21 cellular contexts compared by ENCODE assay signal in the genomic region with DNA sequence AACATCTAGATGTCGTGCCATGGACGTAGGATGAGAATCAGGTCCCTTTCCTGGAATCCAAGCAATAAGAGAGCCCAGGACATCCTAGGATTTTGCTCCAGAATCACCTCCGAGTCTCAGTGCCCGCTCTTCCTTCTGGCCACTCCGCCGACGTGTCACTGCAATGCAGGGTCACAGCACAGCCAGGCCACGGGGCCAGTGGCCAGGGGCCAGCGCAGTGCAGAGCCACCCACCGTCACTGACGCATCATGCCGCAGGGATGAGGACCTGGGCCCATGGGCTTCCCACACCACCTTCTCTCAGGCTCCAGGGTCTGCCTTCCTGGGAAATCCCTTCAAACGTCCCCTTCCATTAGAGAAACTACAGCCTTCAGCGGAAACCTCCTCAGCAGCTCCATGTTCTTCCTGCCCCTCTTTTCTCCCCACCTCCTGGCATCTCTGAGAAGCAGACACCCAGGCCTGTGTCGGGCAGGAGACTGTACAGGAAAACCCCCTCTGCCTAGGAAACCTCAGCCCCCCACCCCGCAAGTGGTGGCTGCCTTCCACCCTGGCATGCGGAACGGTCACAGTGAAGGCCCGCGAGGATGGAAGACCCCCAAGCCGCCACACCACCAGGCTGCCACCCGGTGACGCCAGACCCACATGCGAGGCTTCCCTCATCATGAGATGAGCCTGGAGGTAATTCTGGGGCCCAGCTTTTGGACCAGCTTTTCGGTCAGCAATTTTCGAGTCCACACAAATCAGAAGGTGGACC.
"Had no signal": no experiment of that assay in that cellular context is flagged by ENCODE, and none has a peak within 500 bp of the region (broad histone marks: within the 10 kb centered on the region; RNA-seq: fewer than 3 reads in every experiment).

No MANE protein-coding gene starts in this region.

- H3K4me3 ChIP-seq: left lung, lower lobe of right lung, pancreas, smooth muscle cell, stomach, thyroid gland, vagina had no signal

- H3K27me3 ChIP-seq: left lung, pancreas, thyroid gland, vagina had no signal

- H3K27ac ChIP-seq: left lung, lower lobe of right lung, pancreas, stomach, thyroid gland, vagina had no signal

- DNase-seq: cortex of kidney; effector memory CD8-positive, alpha-beta T cell; nephron progenitor cell; retina; stimulated activated CD4-positive, alpha-beta T cell treated with anti-CD3 and anti-CD28 coated beads, Interleukin-2, amount 100 ng/mL, for 24 hours; stimulated activated CD4-positive, alpha-beta T cell treated with anti-CD3 and anti-CD28 coated beads, Interleukin-4, amount 100 ng/mL, for 24 hours; stimulated activated naive CD4-positive, alpha-beta T cell treated with Interleukin-2 at 50 U/mL for 16 hours; stomach; thyroid gland; trophoblast cell had no signal

- H3K9me3 ChIP-seq: left lung, lower lobe of right lung, pancreas, stomach, thyroid gland, vagina had no signal

- H3K4me2 ChIP-seq: smooth muscle cell had no signal

- FAIRE-seq: endometrium, frontal cortex, keratinocyte, pancreas had no signal

- H3K36me3 ChIP-seq: left lung, lower lobe of right lung, pancreas, stomach, thyroid gland, vagina had no signal

- ATAC-seq: effector memory CD8-positive, alpha-beta T cell; left lung; lower lobe of right lung; naive thymus-derived CD8-positive, alpha-beta T cell; pancreas; sciatic nerve; stimulated activated effector memory CD8-positive, alpha-beta T cell treated with anti-CD3 and anti-CD28 coated beads, Interleukin-12 subunit alpha, Interleukin-12 subunit beta, amount 100 ng/mL, for 72 hours had no signal

- H3K4me1 ChIP-seq: left lung, pancreas, thyroid gland, vagina had no signal
